Comparison of ENCODE assay signal across 8 cellular contexts in genomic region chr3:112437146-112438022, GRCh38.
DNase-seq lines count a peak whose midpoint lies in the region; FAIRE-seq and TF ChIP-seq lines count a peak whose summit lies in the region.

No MANE protein-coding gene starts in this region.

- H3K4me3 ChIP-seq in AG10803 (ENCODE audit: low read length) (no peak overlapping the region), adipocyte (ENCODE audit: low read length) (no peak overlapping the region)

- no peaks in the 10 kb centered on the region for H3K4me1 ChIP-seq in adipocyte (ENCODE audit: control insufficient read depth, insufficient read depth, low read length)

- H3K9me3 ChIP-seq in adipocyte (ENCODE audit: control insufficient read depth, low read length): peaks cover 4% of the 10 kb centered on the region

- TF ChIP-seq CTCF in AG10803 (conservative IDR thresholded peaks at IDR 0.05; ENCODE audit: low read length): peak; percentile 62

- no peaks in the 10 kb centered on the region for H3K36me3 ChIP-seq in adipocyte (ENCODE audit: control insufficient read depth, insufficient read depth, low read length, severe bottlenecking)

- peak; percentile 91 for FAIRE-seq in GM12892 (lab: Jason Lieb, UNC)

- no peaks in the 10 kb centered on the region for H3K27me3 ChIP-seq in adipocyte (replicated peaks; ENCODE audit: control insufficient read depth, insufficient read depth, low read length)

- DNase-seq in AG10803 (ENCODE audit: low read depth): peak; percentile 44
- no peak for DNase-seq in GM12892 (ENCODE audit: insufficient read length)
- peak; percentile 6 for DNase-seq in NCI-H146 (lab: John Stamatoyannopoulos, UW)
- peak; percentile 27 for DNase-seq in adipocyte (ENCODE audit: low read depth)
- DNase-seq in lung microvascular endothelial cell (ENCODE audit: low read depth in 2 of 2): peak; percentile 58 to 62
- no peak for DNase-seq in NCI-H1048 (lab: John Stamatoyannopoulos, UW)
- DNase-seq in inferior parietal cortex (ENCODE audit: extremely low spot score): no peak
- no peak for DNase-seq in T1000 (lab: John Stamatoyannopoulos, UW)

- no peak for TF ChIP-seq POLR2A in GM12892 (IDR thresholded peaks at IDR 0.05; ENCODE audit: low read depth, low read length)

- no peak overlapping the region for H3K9ac ChIP-seq in adipocyte (ENCODE audit: low read length)

Comparison
In these comparisons a context has a peak if more than half of its experiments do, and no peak if none do; other contexts are left out.
1. DNase-seq: peak in AG10803 (single experiment), NCI-H146 (single experiment), adipocyte (single experiment) and lung microvascular endothelial cell (2 of 2); none in GM12892 (single experiment), NCI-H1048 (single experiment), inferior parietal cortex (single experiment) and T1000 (single experiment).